12 cellular contexts compared by ENCODE assay signal in genomic region chr3:165195226-165195625, GRCh38. TPM values are rescaled to one million over a fixed set of nuclear protein-coding genes. Genes with fewer than 3 reads are reported as not detected.
DNase-seq lines count a peak whose midpoint lies in the region; ATAC-seq and TF ChIP-seq lines count a peak whose summit lies in the region.
"Had no signal": no experiment of that assay in that cellular context is flagged by ENCODE, and none has a peak within 500 bp of the region (broad histone marks: within the 10 kb centered on the region; RNA-seq: fewer than 3 reads in every experiment).

No MANE protein-coding gene starts in this region.

- H3K4me2 ChIP-seq in GM23338 (peak overlapping the region; percentile 98), parathyroid adenoma (ENCODE audit: low read length) (peak overlapping the region; percentile 58)

- no peaks in the 10 kb centered on the region for H3K9me2 ChIP-seq in GM23338 (ENCODE audit: insufficient read depth)

- no peaks in the 10 kb centered on the region for H3K79me2 ChIP-seq in GM23338 (replicated peaks; ENCODE audit: insufficient read depth)
- no peaks in the 10 kb centered on the region for H3K79me2 ChIP-seq in parathyroid adenoma

- no peak overlapping the region for H3K9ac ChIP-seq in parathyroid adenoma

- TF ChIP-seq CTCF in GM23338 (conservative IDR thresholded peaks at IDR 0.05; ENCODE audit: low read depth in 2 of 2) (no peak), gastroesophageal sphincter (IDR thresholded peaks at IDR 0.05) (no peak), parathyroid adenoma (IDR thresholded peaks at IDR 0.05) (no peak)

- H4K20me1 ChIP-seq in GM23338 (replicated peaks; ENCODE audit: insufficient read depth), result no peaks in the 10 kb centered on the region

- WGBS in gastroesophageal sphincter (ENCODE audit: low coverage in 1 of 2), 2 donors, result 6 to 7% methylated on average over 8 to 12 of the region's 19 CpGs

- H3K36me3 ChIP-seq in GM23338 (ENCODE audit: insufficient read depth) (no peaks in the 10 kb centered on the region), gastroesophageal sphincter (no peaks in the 10 kb centered on the region), parathyroid adenoma (ENCODE audit: control insufficient read depth, insufficient read depth, low read length) (no peaks in the 10 kb centered on the region)

- TF ChIP-seq EP300 in gastroesophageal sphincter (IDR thresholded peaks at IDR 0.05), result no peak

- H3K27me3 ChIP-seq in GM23338 (ENCODE audit: insufficient read depth) (peaks cover 61% of the 10 kb centered on the region), gastroesophageal sphincter (peaks cover 63% of the 10 kb centered on the region), parathyroid adenoma (ENCODE audit: control insufficient read depth, insufficient read depth, low read length) (peaks cover 6% of the 10 kb centered on the region)

- TF ChIP-seq POLR2A in gastroesophageal sphincter (IDR thresholded peaks at IDR 0.05), result no peak

- H3K4me1 Mint-ChIP-seq in GM23338, result peaks cover 17% of the 10 kb centered on the region

- no peaks in the 10 kb centered on the region for H3K36me3 Mint-ChIP-seq in GM23338 (ENCODE audit: low read depth)

- peaks cover 20% of the 10 kb centered on the region for H3K4me1 ChIP-seq in GM23338 (ENCODE audit: insufficient read depth)
- H3K4me1 ChIP-seq in gastroesophageal sphincter, result peaks cover 0 to 46% (median 0%) of the 10 kb centered on the region in 3 donors
- H3K4me1 ChIP-seq in parathyroid adenoma, result no peaks in the 10 kb centered on the region

- H3K27me3 Mint-ChIP-seq in GM23338 (ENCODE audit: insufficient read depth, low read depth, poor library complexity), result peaks cover 52% of the 10 kb centered on the region

- peaks cover 4% of the 10 kb centered on the region; the same call in 1 of the 2 replicates for H3F3A ChIP-seq in GM23338 (replicated peaks; ENCODE audit: low read depth)

- peak overlapping the region; percentile 95 for H2AFZ ChIP-seq in GM23338
- H2AFZ ChIP-seq in parathyroid adenoma, result no peak overlapping the region

- H3K27ac ChIP-seq in GM23338 (ENCODE audit: low read depth) (no peak overlapping the region), gastroesophageal sphincter (peak overlapping the region; percentile 77 to 94 (median 90)), parathyroid adenoma (no peak overlapping the region)

- H3K4me3 Mint-ChIP-seq in GM23338, result peak overlapping the region; percentile 84

- H3K9me3 ChIP-seq in gastroesophageal sphincter (no peaks in the 10 kb centered on the region), parathyroid adenoma (ENCODE audit: control insufficient read depth, low read length) (no peaks in the 10 kb centered on the region)

- peak; percentile 7 for ATAC-seq in GM23338
- no peak for ATAC-seq in gastroesophageal sphincter
- no peak for ATAC-seq in HG02588 (IDR thresholded peaks at IDR 0.05; ENCODE audit: unreplicated experiment)
- ATAC-seq in GM21737 (IDR thresholded peaks at IDR 0.05; ENCODE audit: unreplicated experiment), result no peak
- ATAC-seq in HG02610 (IDR thresholded peaks at IDR 0.05; ENCODE audit: unreplicated experiment), result no peak

- no peak overlapping the region for H3K27ac Mint-ChIP-seq in GM23338

- H3K4me3 ChIP-seq in GM23338 (peak overlapping the region; percentile 81), gastroesophageal sphincter (peak overlapping the region; percentile 66), parathyroid adenoma (ENCODE audit: low read depth, low read length) (no peak overlapping the region)

- H3K9me3 Mint-ChIP-seq in GM23338, result no peaks in the 10 kb centered on the region

- DNase-seq in GM23338 (ENCODE audit: low spot score), result peak; percentile 50
- peak; percentile 52 for DNase-seq in NCI-H69 (lab: John Stamatoyannopoulos, UW)
- DNase-seq in GM19240 (ENCODE audit: insufficient read length, low spot score), result no peak
- DNase-seq: dermis blood vessel endothelial cell, MV-4-11, SHP77 treated with DMSO at 0.1 percent for 48 hours had no signal

TF ChIP-seq in GM23338, 12 proteins besides CTCF, POLR2A, EP300 and RAD21:
- TF ChIP-seq EZH2 (IDR thresholded peaks at IDR 0.05; ENCODE audit: low read depth, unreplicated experiment) (peak; percentile 18), JUNB (IDR thresholded peaks at IDR 0.05; ENCODE audit: unreplicated experiment) (no peak)

RNA-seq across cellular contexts. Expression of gene SLITRK3, which starts 1.0 kb away (rescaled TPM):
- 1.7 and 3.2 TPM in 2 replicates for total RNA-seq in GM23338 (2014; rRNA removed; shearing (Covaris generic))
- polyA plus RNA-seq in GM23338 (2016; fragmentation: Nextera tagmentation; extraction: Ambion mirVana), result 0.90 and 1.2 TPM in 2 replicates
- total RNA-seq in gastroesophageal sphincter, result 10 to 100 TPM; 12.7 to 24.3 (median 14.4) TPM
- total RNA-seq: Daoy, dermis blood vessel endothelial cell had no signal

Comparison
In these comparisons a context has a peak if more than half of its experiments do, and no peak if none do; other contexts are left out.
1. H3K27ac ChIP-seq: peak in gastroesophageal sphincter (4 of 4); none in GM23338 (single experiment) and parathyroid adenoma (single experiment).